Comparison of ENCODE assay signal across 1 cellular context in genomic region chr2:215435261-215435808, GRCh38.
TF ChIP-seq lines count a peak whose summit lies in the region.

No MANE protein-coding gene starts in this region.

TF ChIP-seq in HepG2, 621 proteins besides CTCF, POLR2A, EP300 and RAD21 (continued from another document and continues in another):
- TF ChIP-seq ZNF577 (CRISPR knock-in tag; IDR thresholded peaks at IDR 0.05; ENCODE audit: borderline replicate concordance, low read depth), result peak; percentile 44; the same call in 1 of the 2 replicates
- TF ChIP-seq ZNF878 (CRISPR knock-in tag; IDR thresholded peaks at IDR 0.05), result peak; percentile 66
- TF ChIP-seq ISX (CRISPR knock-in tag; conservative IDR thresholded peaks at IDR 0.05), result no peak
- peak; percentile 33; the same call in 1 of the 2 replicates for TF ChIP-seq ZNF318 (CRISPR knock-in tag; IDR thresholded peaks at IDR 0.05)
- TF ChIP-seq ZNF121 (CRISPR knock-in tag; IDR thresholded peaks at IDR 0.05), result 0 out of 2 replicates have a peak, but pooled peaks have one; percentile 30
- TF ChIP-seq ZSCAN12 (CRISPR knock-in tag; IDR thresholded peaks at IDR 0.05), result no peak
- peak; percentile 73 for TF ChIP-seq SRSF1 (optimal IDR thresholded peaks at IDR 0.05; ENCODE audit: low read depth, low read length)
- peak; percentile 18; the same call in 1 of the 2 replicates for TF ChIP-seq SP2 (CRISPR knock-in tag; IDR thresholded peaks at IDR 0.05)
- TF ChIP-seq ATRX (CRISPR knock-in tag; IDR thresholded peaks at IDR 0.05; ENCODE audit: borderline replicate concordance), result no peak; the same call in 1 of the 2 replicates
- peak; percentile 87; the same call in 1 of the 2 replicates for TF ChIP-seq POLR2G (IDR thresholded peaks at IDR 0.05; ENCODE audit: low read depth, low read length)
- no peak; the same call in none of the 2 replicates for TF ChIP-seq BATF2 (CRISPR knock-in tag; IDR thresholded peaks at IDR 0.05)
- TF ChIP-seq MAFG (CRISPR knock-in tag; IDR thresholded peaks at IDR 0.05), result no peak
- no peak for TF ChIP-seq ATM (IDR thresholded peaks at IDR 0.05; ENCODE audit: borderline replicate concordance)
- 0 out of 2 replicates have a peak, but pooled peaks have one; percentile 27 for TF ChIP-seq ZSCAN29 (CRISPR knock-in tag; conservative IDR thresholded peaks at IDR 0.05)
- no peak for TF ChIP-seq ZNF512 (CRISPR knock-in tag; IDR thresholded peaks at IDR 0.05)
- TF ChIP-seq SKI (IDR thresholded peaks at IDR 0.05; ENCODE audit: partially characterized antibody), result no peak
- no peak for TF ChIP-seq ZNF530 (CRISPR knock-in tag; IDR thresholded peaks at IDR 0.05; ENCODE audit: low read depth)
- no peak for TF ChIP-seq BCL3 (CRISPR knock-in tag; IDR thresholded peaks at IDR 0.05)
- 0 out of 2 replicates have a peak, but pooled peaks have one; percentile 58 for TF ChIP-seq ZNF136 (CRISPR knock-in tag; IDR thresholded peaks at IDR 0.05; ENCODE audit: low read depth)
- no peak for TF ChIP-seq KDM2A (CRISPR knock-in tag; IDR thresholded peaks at IDR 0.05; ENCODE audit: borderline replicate concordance, low read depth)
- no peak for TF ChIP-seq HOMEZ (CRISPR knock-in tag; IDR thresholded peaks at IDR 0.05; ENCODE audit: low read depth)
- TF ChIP-seq RCOR2 (CRISPR knock-in tag; IDR thresholded peaks at IDR 0.05), result no peak
- TF ChIP-seq ZBTB8A (CRISPR knock-in tag; IDR thresholded peaks at IDR 0.05; ENCODE audit: borderline replicate concordance, low read depth), result no peak
- peak; percentile 70; the same call in 1 of the 2 replicates for TF ChIP-seq CAMTA2 (CRISPR knock-in tag; IDR thresholded peaks at IDR 0.05; ENCODE audit: borderline replicate concordance)
- TF ChIP-seq ZNF646 (CRISPR knock-in tag; IDR thresholded peaks at IDR 0.05), result 0 out of 2 replicates have a peak, but pooled peaks have one; percentile 62
- no peak for TF ChIP-seq ZNF839 (CRISPR knock-in tag; IDR thresholded peaks at IDR 0.05; ENCODE audit: borderline replicate concordance)
- peak; percentile 23; the same call in 1 of the 2 replicates for TF ChIP-seq ETV6 (CRISPR knock-in tag; conservative IDR thresholded peaks at IDR 0.05)
- peak; percentile 5; the same call in 1 of the 2 replicates for TF ChIP-seq ZNF12 (CRISPR knock-in tag; IDR thresholded peaks at IDR 0.05)
- TF ChIP-seq TBP (CRISPR knock-in tag; IDR thresholded peaks at IDR 0.05), result no peak
- TF ChIP-seq ZFP36L1 (CRISPR knock-in tag; IDR thresholded peaks at IDR 0.05), result no peak
- peak; percentile 53; the same call in 1 of the 2 replicates for TF ChIP-seq PBX2 (CRISPR knock-in tag; IDR thresholded peaks at IDR 0.05)
- TF ChIP-seq MLX (CRISPR knock-in tag; IDR thresholded peaks at IDR 0.05), result no peak
- no peak for TF ChIP-seq KLF12 (CRISPR knock-in tag; IDR thresholded peaks at IDR 0.05; ENCODE audit: borderline replicate concordance)
- TF ChIP-seq RFX1 (IDR thresholded peaks at IDR 0.05), result no peak
- TF ChIP-seq ZNF569 (CRISPR knock-in tag; IDR thresholded peaks at IDR 0.05; ENCODE audit: borderline replicate concordance), result no peak
- no peak for TF ChIP-seq ZSCAN22 (CRISPR knock-in tag; IDR thresholded peaks at IDR 0.05)
- peak; percentile 82; the same call in 1 of the 2 replicates for TF ChIP-seq ZNF598 (CRISPR knock-in tag; IDR thresholded peaks at IDR 0.05; ENCODE audit: borderline replicate concordance)
